In the genomic region with DNA sequence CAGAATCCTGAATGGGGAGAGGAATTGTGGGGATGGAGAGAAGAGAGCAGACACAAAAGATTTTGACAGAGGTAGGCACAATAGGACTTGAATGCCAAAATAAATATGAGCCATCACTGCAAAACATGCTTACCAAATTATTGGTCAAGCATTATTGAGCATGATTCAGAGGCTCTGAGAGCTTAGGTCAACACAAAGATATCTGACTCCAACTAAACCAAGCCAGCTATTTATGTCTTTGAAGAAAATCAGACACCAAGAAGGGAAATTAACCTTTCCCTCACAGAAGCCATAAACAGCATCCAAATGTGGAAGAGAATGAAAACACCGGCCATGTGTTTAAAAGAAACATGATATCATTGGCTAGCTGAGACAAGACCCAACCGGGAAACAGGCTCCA, we compare ENCODE assay signal across 15 cellular contexts.
DNase-seq lines count a peak whose midpoint lies in the region; ATAC-seq and TF ChIP-seq lines count a peak whose summit lies in the region.
"Had no signal": no experiment of that assay in that cellular context is flagged by ENCODE, and none has a peak within 500 bp of the region (broad histone marks: within the 10 kb centered on the region; RNA-seq: fewer than 3 reads in every experiment).

No MANE protein-coding gene starts in this region.

- no peak overlapping the region for H3K4me3 ChIP-seq in subcutaneous abdominal adipose tissue (ENCODE audit: low read depth in 1 of 5, low read length in 5 of 5)
- H3K4me3 ChIP-seq in colonic mucosa, result no peak overlapping the region
- H3K4me3 ChIP-seq: K562, ovary had no signal

- H3K9me3 ChIP-seq in subcutaneous abdominal adipose tissue (ENCODE audit: control insufficient read depth in 5 of 5, low read length in 5 of 5) (peaks cover 0 to 3% (median 0%) of the 10 kb centered on the region in 5 donors), T-helper 17 cell (ENCODE audit: control insufficient read depth, low read length, poor library complexity, severe bottlenecking) (no peaks in the 10 kb centered on the region), colonic mucosa (no peaks in the 10 kb centered on the region)
- H3K9me3 ChIP-seq: ovary had no signal

- H3K27me3 ChIP-seq in subcutaneous abdominal adipose tissue (ENCODE audit: control insufficient read depth in 5 of 5, insufficient read depth in 4 of 5, low read length in 5 of 5), result no peaks in the 10 kb centered on the region
- H3K27me3 ChIP-seq in colonic mucosa, result no peaks in the 10 kb centered on the region
- H3K27me3 ChIP-seq: ovary had no signal

- DNase-seq in SHP77 (lab: John Stamatoyannopoulos, UW) (peak; percentile 5 to 6), SHP77 treated with DMSO at 0.1 percent for 48 hours (lab: John Stamatoyannopoulos, UW) (no peak), NCI-H345 treated with DMSO at 0.1 percent for 48 hours (lab: John Stamatoyannopoulos, UW; ENCODE audit: unreplicated experiment) (peak; percentile 21), fibroblast of peridontal ligament (ENCODE audit: extremely low read depth) (peak; percentile 7), chondrocyte (ENCODE audit: low spot score) (no peak), T-helper 17 cell (no peak), colonic mucosa (no peak)
- DNase-seq: activated CD4-positive, alpha-beta T cell treated with anti-CD3 and anti-CD28 coated beads, Interleukin-2, amount 50 U/mL, for 48 hours; caudate nucleus; NCI-H1694; ovary; T-helper 2 cell had no signal

- H3K27ac Mint-ChIP-seq in chondrocyte (ENCODE audit: unreplicated experiment) (no peak overlapping the region), T-helper 17 cell (no peak overlapping the region)
- H3K27ac Mint-ChIP-seq: activated T-helper 1 cell treated with anti-CD3 and anti-CD28 coated beads, Interleukin-12 subunit alpha, Interleukin-12 subunit beta, Interleukin-2, Interleukin-4 antibody, amounts not matched to agents 30 ng/mL and 10 ng/mL and 1 ng/mL, durations not matched to agents 14 hours and 24 hours and 36 hours had no signal

- H3K27ac ChIP-seq in subcutaneous abdominal adipose tissue (ENCODE audit: low read depth, low read length) (peak overlapping the region; percentile 27), colonic mucosa (no peak overlapping the region)
- H3K27ac ChIP-seq: ovary had no signal

- H3K36me3 Mint-ChIP-seq in chondrocyte (ENCODE audit: low read depth) (peaks cover 3% of the 10 kb centered on the region), T-helper 17 cell (ENCODE audit: low read depth) (no peaks in the 10 kb centered on the region)

- intact Hi-C loops in colonic mucosa (cut with DNase I), result no loop called here

- no peaks in the 10 kb centered on the region for H3K27me3 Mint-ChIP-seq in chondrocyte (ENCODE audit: low read depth)
- no peaks in the 10 kb centered on the region for H3K27me3 Mint-ChIP-seq in T-helper 17 cell

- no peak overlapping the region for H3K4me3 Mint-ChIP-seq in chondrocyte (ENCODE audit: unreplicated experiment)
- H3K4me3 Mint-ChIP-seq in T-helper 17 cell, result no peak overlapping the region
- H3K4me3 Mint-ChIP-seq: activated T-helper 1 cell treated with anti-CD3 and anti-CD28 coated beads, Interleukin-12 subunit alpha, Interleukin-12 subunit beta, Interleukin-2, Interleukin-4 antibody, amounts not matched to agents 30 ng/mL and 10 ng/mL and 1 ng/mL, durations not matched to agents 14 hours and 24 hours and 36 hours had no signal

- no peaks in the 10 kb centered on the region for H3K36me3 ChIP-seq in subcutaneous abdominal adipose tissue (ENCODE audit: control insufficient read depth in 5 of 5, insufficient read depth in 5 of 5, low read length in 5 of 5)
- H3K36me3 ChIP-seq in colonic mucosa, result no peaks in the 10 kb centered on the region
- H3K36me3 ChIP-seq: ovary had no signal

- TF ChIP-seq CTCF in chondrocyte (IDR thresholded peaks at IDR 0.05), result no peak
- no peak for TF ChIP-seq CTCF in colonic mucosa (IDR thresholded peaks at IDR 0.05)

- H3K9me3 Mint-ChIP-seq in chondrocyte (ENCODE audit: low read depth), result peaks cover 6% of the 10 kb centered on the region
- H3K9me3 Mint-ChIP-seq: activated T-helper 1 cell treated with anti-CD3 and anti-CD28 coated beads, Interleukin-12 subunit alpha, Interleukin-12 subunit beta, Interleukin-2, Interleukin-4 antibody, amounts not matched to agents 30 ng/mL and 10 ng/mL and 1 ng/mL, durations not matched to agents 14 hours and 24 hours and 36 hours had no signal

- H3K4me1 Mint-ChIP-seq in chondrocyte (ENCODE audit: low read depth) (peaks cover 23% of the 10 kb centered on the region), T-helper 17 cell (no peaks in the 10 kb centered on the region)

- peaks cover 0 to 3% (median 0%) of the 10 kb centered on the region in 5 donors for H3K4me1 ChIP-seq in subcutaneous abdominal adipose tissue (ENCODE audit: control insufficient read depth in 5 of 5, insufficient read depth in 5 of 5, low read length in 5 of 5)
- no peaks in the 10 kb centered on the region for H3K4me1 ChIP-seq in colonic mucosa

- ATAC-seq in T-helper 17 cell, result no peak
- ATAC-seq: K562 had no signal

- H3K9ac ChIP-seq in subcutaneous abdominal adipose tissue (ENCODE audit: low read length in 5 of 5) (no peak overlapping the region), colonic mucosa (ENCODE audit: low read depth in 2 of 2, low read length in 2 of 2) (no peak overlapping the region)

Comparison
In these comparisons a context has a peak if more than half of its experiments do, and no peak if none do; other contexts are left out.
1. DNase-seq: peak in SHP77 (2 of 2), NCI-H345 treated with DMSO at 0.1 percent for 48 hours (single experiment) and fibroblast of peridontal ligament (single experiment); none in SHP77 treated with DMSO at 0.1 percent for 48 hours (single experiment), chondrocyte (single experiment), T-helper 17 cell (0 of 3) and colonic mucosa (single experiment).